8 cellular contexts compared by ENCODE assay signal in the genomic region with DNA sequence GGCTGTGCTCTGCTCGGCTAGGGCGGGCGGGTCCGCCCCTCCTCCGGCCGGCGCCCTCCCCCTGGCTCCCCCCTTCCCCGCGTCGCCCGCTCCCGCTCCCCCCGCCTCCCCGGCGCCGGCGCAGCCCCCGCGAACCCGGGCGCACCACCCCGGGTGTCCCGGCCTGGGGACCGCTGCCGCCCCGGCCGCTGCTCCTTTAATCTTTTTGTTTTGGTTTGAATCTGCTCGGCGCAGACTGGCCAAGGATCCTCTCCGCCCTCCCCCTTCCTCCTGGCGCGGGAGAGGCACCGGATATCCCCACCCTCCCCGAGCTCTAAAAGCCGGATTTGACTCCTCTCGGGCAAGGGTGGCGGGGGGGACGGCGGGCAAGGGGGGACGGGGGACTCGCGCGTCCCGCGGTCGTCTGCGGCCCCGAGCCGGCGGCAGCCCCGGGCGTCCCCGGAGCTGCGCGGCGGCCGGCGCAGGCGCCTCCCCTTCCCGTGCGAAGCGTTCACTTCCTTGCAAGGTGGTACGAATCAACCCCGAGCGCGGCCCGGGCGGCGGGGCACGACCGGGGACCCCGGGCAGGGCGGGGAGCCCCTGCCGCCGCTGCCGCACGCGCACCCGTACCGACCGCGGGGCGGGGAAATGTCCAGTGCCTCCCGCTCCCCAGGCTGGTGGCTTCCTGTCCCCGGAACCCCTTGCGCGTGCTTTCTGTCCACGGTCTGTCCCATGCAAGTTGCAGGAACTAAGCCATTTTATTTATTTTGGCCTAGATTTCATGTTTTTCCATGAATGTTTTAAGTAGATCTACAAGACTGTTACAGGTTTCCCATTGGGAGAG. TPM values are rescaled to one million over a fixed set of nuclear protein-coding genes. Genes with fewer than 3 reads are reported as not detected.
DNase-seq lines count a peak whose midpoint lies in the region; ATAC-seq and TF ChIP-seq lines count a peak whose summit lies in the region.

A gene with protein sequence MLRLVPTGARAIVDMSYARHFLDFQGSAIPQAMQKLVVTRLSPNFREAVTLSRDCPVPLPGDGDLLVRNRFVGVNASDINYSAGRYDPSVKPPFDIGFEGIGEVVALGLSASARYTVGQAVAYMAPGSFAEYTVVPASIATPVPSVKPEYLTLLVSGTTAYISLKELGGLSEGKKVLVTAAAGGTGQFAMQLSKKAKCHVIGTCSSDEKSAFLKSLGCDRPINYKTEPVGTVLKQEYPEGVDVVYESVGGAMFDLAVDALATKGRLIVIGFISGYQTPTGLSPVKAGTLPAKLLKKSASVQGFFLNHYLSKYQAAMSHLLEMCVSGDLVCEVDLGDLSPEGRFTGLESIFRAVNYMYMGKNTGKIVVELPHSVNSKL (minus strand): TSS at position 11 of the 823 bp plus-strand sequence. CDS start 81 bp downstream, outside the sequence.

- H3K27ac ChIP-seq in IMR-90 (ENCODE audit: insufficient read depth, low read length), result peak within 1 kb of the TSS; percentile 98

- dilution Hi-C loops in IMR-90 (cut with HindIII; ENCODE audit: low sequenced_read_pairs, unreplicated experiment), result no loop called here

- TF ChIP-seq CTCF in IMR-90 (conservative IDR thresholded peaks at IDR 0.05; ENCODE audit: low read depth, low read length) (no peak), epithelial cell of esophagus (IDR thresholded peaks at IDR 0.05; ENCODE audit: insufficient read depth, low read depth, low read length, missing control alignments) (no peak), mucosa of descending colon (IDR thresholded peaks at IDR 0.05) (no peak)

- H4K5ac ChIP-seq in IMR-90 (ENCODE audit: low read depth, low read length), result peak within 1 kb of the TSS; percentile 90

- H3K4ac ChIP-seq in IMR-90 (ENCODE audit: low read depth, low read length), result peak within 1 kb of the TSS; percentile 84

- no peaks in the 10 kb centered on the region for H3K9me1 ChIP-seq in IMR-90 (ENCODE audit: insufficient read depth, low read length)

- H4K8ac ChIP-seq in IMR-90 (ENCODE audit: low read depth in 2 of 2, low read length in 2 of 2), result peak within 1 kb of the TSS; percentile 64; a peak in 3 of 4 replicates

- H2AFZ ChIP-seq in IMR-90 (replicated peaks; ENCODE audit: low read length, poor library complexity), result peak within 1 kb of the TSS; percentile 89

- H3K56ac ChIP-seq in IMR-90 (ENCODE audit: extremely low read depth, insufficient read depth, low read length), result peak within 1 kb of the TSS; percentile 88

- peak within 1 kb of the TSS; percentile 81 for H2AK9ac ChIP-seq in IMR-90 (replicated peaks; ENCODE audit: low read depth, low read length, poor library complexity)

- peak within 1 kb of the TSS; percentile 73 for H3K18ac ChIP-seq in IMR-90 (ENCODE audit: low read depth, low read length)

- 0% methylated on average over 20 of the region's 88 CpGs; no CpG with 5 or more reads in 1 of the 2 experiments for WGBS in IMR-90 (ENCODE audit: extremely low coverage in 2 of 2, insufficient read length in 1 of 2), 2 experiments

- no peaks in the 10 kb centered on the region for H3K36me3 ChIP-seq in IMR-90 (ENCODE audit: control insufficient read depth, insufficient read depth, low read length)
- no peaks in the 10 kb centered on the region for H3K36me3 ChIP-seq in mucosa of descending colon (ENCODE audit: low read depth)

- no peaks in the 10 kb centered on the region for H3K27me3 ChIP-seq in IMR-90 (ENCODE audit: control insufficient read depth, insufficient read depth, low read length)

- CTCF ChIA-PET in IMR-90 (lab: Yijun Ruan, JAX), result no interaction called here

- peaks cover 4% of the 10 kb centered on the region; the same call in 1 of the 2 replicates for H4K20me1 ChIP-seq in IMR-90 (ENCODE audit: insufficient read depth, low read length)

- POLR2A ChIA-PET in IMR-90 (lab: Charles Lee; ENCODE audit: unreplicated experiment), result interaction anchor here (0.6 kb wide), 2 partner anchors 200 to 1224 kb away, joined by 3 read pairs; no protein-coding TSS in a partner anchor

- peak within 1 kb of the TSS; percentile 85 for H3K14ac ChIP-seq in IMR-90 (replicated peaks; ENCODE audit: low read depth, low read length)

- peak within 1 kb of the TSS; percentile 7; the same call in 1 of the 3 replicates for H2BK15ac ChIP-seq in IMR-90 (ENCODE audit: low read depth, low read length)

- no peak for TF ChIP-seq RAD21 in IMR-90 (IDR thresholded peaks at IDR 0.05; ENCODE audit: low read length)

- H3K9ac ChIP-seq in IMR-90 (ENCODE audit: low read depth, low read length), result peak within 1 kb of the TSS; percentile 85

- H3K9me3 ChIP-seq in IMR-90 (ENCODE audit: control insufficient read depth, insufficient read depth, low read length), result no peaks in the 10 kb centered on the region
- no peaks in the 10 kb centered on the region for H3K9me3 ChIP-seq in mucosa of descending colon

- BruUV-seq in IMR-90 (replicated peaks; lab: Mats Ljungman, UMichigan), result no TSS peak

- peaks cover 5% of the 10 kb centered on the region for H3K4me1 ChIP-seq in IMR-90 (ENCODE audit: control insufficient read depth, insufficient read depth, low read length)
- peaks cover 37% of the 10 kb centered on the region for H3K4me1 ChIP-seq in mucosa of descending colon (ENCODE audit: low read depth)

- peak within 1 kb of the TSS; percentile 91 for H2BK5ac ChIP-seq in IMR-90 (ENCODE audit: low read depth, low read length, poor library complexity, severe bottlenecking)

- TF ChIP-seq POLR2A in IMR-90 (IDR thresholded peaks at IDR 0.05; ENCODE audit: low read depth, low read length), result no peak; the same call in 1 of the 2 replicates

- H3K4me2 ChIP-seq in IMR-90 (ENCODE audit: low read depth, low read length), result peak within 1 kb of the TSS; percentile 98

- in situ Hi-C loops in IMR-90 (cut with MboI; ENCODE audit: low sequenced_read_pairs), result loop anchor here (5.0 to 25.0 kb wide), 2 partner anchors 273 to 1153 kb away; no protein-coding TSS in a partner anchor

- ATAC-seq in GM21526 (IDR thresholded peaks at IDR 0.05; ENCODE audit: low FRiP score, unreplicated experiment) (peak; percentile 43), IMR-90 (ENCODE audit: low read depth) (peak; percentile 57), mucosa of descending colon (peak; percentile 69)

- peaks cover 9 to 29% of the 10 kb centered on the region in 2 experiments for H3K79me1 ChIP-seq in IMR-90 (ENCODE audit: low read depth in 1 of 2, low read length in 2 of 2)

- 0 out of 2 replicates have a peak within 1 kb of the TSS, but pooled peaks have one; percentile 8 for H2BK20ac ChIP-seq in IMR-90 (ENCODE audit: low read depth, low read length)

- H4K91ac ChIP-seq in IMR-90 (ENCODE audit: insufficient read depth, low read depth, low read length), result peak within 1 kb of the TSS; percentile 62

- peak within 1 kb of the TSS; percentile 90 for H3K4me3 ChIP-seq in IMR-90 (ENCODE audit: insufficient read depth, low read depth, low read length)
- H3K4me3 ChIP-seq in epithelial cell of esophagus (ENCODE audit: low read length), result peak within 1 kb of the TSS; percentile 75
- peak within 1 kb of the TSS; percentile 86 for H3K4me3 ChIP-seq in mucosa of descending colon

- DNase-seq in DMS 273 (lab: John Stamatoyannopoulos, UW; ENCODE audit: unreplicated experiment) (peak; percentile 93), IMR-90 (peak; percentile 73), OCI-M2 (lab: John Stamatoyannopoulos, UW; ENCODE audit: unreplicated experiment) (peak; percentile 23), activated T-cell treated with anti-CD3 and anti-CD28 coated beads for 48 hours (ENCODE audit: low read depth) (peak; percentile 73), epithelial cell of esophagus (ENCODE audit: low read depth) (peak; percentile 77), mucosa of descending colon (peak; percentile 89 to 90 (median 89))
- peak; percentile 62 to 73 for DNase-seq in stimulated activated CD8-positive, alpha-beta memory T cell treated with anti-CD3 and anti-CD28 coated beads, Interleukin-7, amount 100 ng/mL, for 48 hours (ENCODE audit: extremely low read depth in 1 of 2, low read depth in 1 of 2)

- intact Hi-C loops in IMR-90 (cut with micrococcal nuclease) (loop anchor here (5.0 to 10.0 kb wide), 5 partner anchors 265 to 1138 kb away; no protein-coding TSS in a partner anchor), mucosa of descending colon (cut with DNase I, micrococcal nuclease) (loop anchor here (10.0 kb wide), 2 partner anchors 565 to 715 kb away; a partner anchor contains a TSS)

- peak within 1 kb of the TSS; percentile 74 for H2BK120ac ChIP-seq in IMR-90 (ENCODE audit: low read depth, low read length)

- H3K23ac ChIP-seq in IMR-90 (ENCODE audit: low read depth, low read length), result peak within 1 kb of the TSS; percentile 88

- peak within 1 kb of the TSS; percentile 81 for H2AK5ac ChIP-seq in IMR-90 (ENCODE audit: low read depth, low read length)

TF ChIP-seq in IMR-90, 13 proteins besides CTCF, POLR2A, EP300 and RAD21:
- TF ChIP-seq BHLHE40 (IDR thresholded peaks at IDR 0.05; ENCODE audit: low read depth, low read length) (peak; percentile 54; the same call in 1 of the 2 replicates), MAZ (IDR thresholded peaks at IDR 0.05; ENCODE audit: borderline replicate concordance, low read depth, low read length) (peak; percentile 34; the same call in 1 of the 2 replicates), RCOR1 (IDR thresholded peaks at IDR 0.05; ENCODE audit: insufficient replicate concordance, low read length) (no peak)

RNA-seq across cellular contexts. Expression of the gene that starts here (rescaled TPM):
- total RNA-seq in IMR-90 (2012; rRNA removed) (16.1 and 16.9 TPM in 2 replicates), mucosa of descending colon (10 to 100 TPM; 47.6 to 61.4 (median 57.1) TPM)
- polyA plus RNA-seq in IMR-90 (2012; rRNA removed), result 24.6 and 26.4 TPM in 2 replicates
- polyA plus RNA-seq in IMR-90 (2012; cell fraction: cytosol; rRNA removed), result 8.9 and 21.0 TPM in 2 replicates
- polyA plus RNA-seq in IMR-90 (2012; cell fraction: nucleus; rRNA removed; ENCODE audit: low replicate concordance), result 22.4 and 44.0 TPM in 2 replicates

Comparison
In these comparisons a context has a peak if more than half of its experiments do, and no peak if none do; other contexts are left out.
1. Peak in every context shown above with its lines: DNase-seq, ATAC-seq, H3K4me3 ChIP-seq and H3K27ac ChIP-seq.
2. DNase-seq: peak in every context shown above with its lines; median percentile 93 in DMS 273; 89 in mucosa of descending colon; 77 in epithelial cell of esophagus; 73 in IMR-90; 73 in activated T-cell treated with anti-CD3 and anti-CD28 coated beads for 48 hours; 68 in stimulated activated CD8-positive, alpha-beta memory T cell treated with anti-CD3 and anti-CD28 coated beads, Interleukin-7, amount 100 ng/mL, for 48 hours; 23 in OCI-M2.